Comparison of ENCODE assay signal across 20 cellular contexts in the genomic region with DNA sequence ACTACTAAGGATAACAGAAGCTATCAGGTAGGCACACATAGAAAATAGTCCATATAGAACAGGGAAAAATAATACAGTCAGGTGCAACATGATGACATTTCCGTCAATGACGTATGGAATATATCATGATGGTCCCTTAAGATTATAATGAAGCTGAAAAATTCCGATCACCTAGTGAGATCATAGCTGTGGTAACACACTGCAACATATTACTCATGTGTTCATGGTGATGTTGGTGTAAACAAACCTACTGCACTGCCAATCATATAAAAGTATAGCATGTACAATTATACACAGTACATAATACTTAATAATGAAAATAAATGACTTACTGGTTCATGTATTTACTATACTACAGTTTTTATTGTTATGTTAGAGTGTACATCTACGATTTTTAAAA.
"Had no signal": no experiment of that assay in that cellular context is flagged by ENCODE, and none has a peak within 500 bp of the region (broad histone marks: within the 10 kb centered on the region; RNA-seq: fewer than 3 reads in every experiment).

No MANE protein-coding gene starts in this region.

- H3K4me3 ChIP-seq: coronary artery, pancreas, psoas muscle, upper lobe of left lung had no signal

- H3K36me3 ChIP-seq: pancreas had no signal

- H3K27ac ChIP-seq: coronary artery, pancreas, psoas muscle, upper lobe of left lung had no signal

- H3K27me3 ChIP-seq: pancreas, upper lobe of left lung had no signal

- ATAC-seq: psoas muscle had no signal

- DNase-seq: activated B cell treated with CpG ODN at 0.5 μM for 24 hours; activated CD4-positive, alpha-beta T cell treated with anti-CD3 and anti-CD28 coated beads for 36 hours; activated CD4-positive, alpha-beta T cell treated with anti-CD3 and anti-CD28 coated beads, Interleukin-2, amount 50 U/mL, for 4 hours; activated CD8-positive, alpha-beta memory T cell treated with anti-CD3 and anti-CD28 coated beads for 24 hours; activated CD8-positive, alpha-beta memory T cell treated with anti-CD3 and anti-CD28 coated beads, Interleukin-2, amount 50 U/mL, for 4 hours; activated naive CD4-positive, alpha-beta T cell treated with Interleukin-2 at 50 U/mL for 16 hours; activated naive CD8-positive, alpha-beta T cell treated with anti-CD3 and anti-CD28 coated beads for 36 hours; activated T-cell treated with anti-CD3 and anti-CD28 coated beads, Interleukin-2, amount 50 U/mL, for 24 hours; cerebellar nuclear complex; foreskin melanocyte; immature natural killer cell; pancreas; psoas muscle; right cardiac atrium; stimulated activated CD4-positive, alpha-beta T cell treated with anti-CD3 and anti-CD28 coated beads, Interleukin-12 subunit alpha, Interleukin-12 subunit beta, amount 100 ng/mL, for 4 hours; stimulated activated CD4-positive, alpha-beta T cell treated with anti-CD3 and anti-CD28 coated beads, Interleukin-4, amount 100 ng/mL, for 4 hours; stimulated activated naive CD8-positive, alpha-beta T cell treated with anti-CD3 and anti-CD28 coated beads, Interleukin-15, Interleukin-2, amounts not matched to agents 100 U/mL and 50 U/mL, for 24 hours; T1000; upper lobe of left lung had no signal

- H3K9me3 ChIP-seq: pancreas, psoas muscle, upper lobe of left lung had no signal

- H3K4me1 ChIP-seq: psoas muscle, upper lobe of left lung had no signal
